27 cellular contexts compared by ENCODE assay signal in the genomic region with DNA sequence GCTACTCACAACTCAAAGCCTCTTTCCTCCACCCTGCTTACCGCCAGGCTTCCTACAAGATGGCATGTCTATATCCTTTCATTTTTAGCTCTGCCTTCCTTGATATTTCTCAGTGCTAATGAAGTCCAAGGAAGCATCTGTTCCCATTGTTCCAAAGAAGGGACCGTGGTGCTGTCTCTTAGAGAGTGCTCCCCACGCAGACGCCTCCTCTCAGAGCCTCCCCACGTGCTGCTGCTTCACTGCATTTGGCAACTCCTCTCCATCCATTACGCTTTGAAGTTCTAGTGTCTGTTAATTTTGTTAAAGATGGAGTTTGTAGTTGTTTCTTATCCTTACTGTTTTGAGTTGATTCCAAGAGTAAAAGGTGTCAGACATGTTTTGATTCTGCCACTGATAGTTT.
"Had no signal": no experiment of that assay in that cellular context is flagged by ENCODE, and none has a peak within 500 bp of the region (broad histone marks: within the 10 kb centered on the region; RNA-seq: fewer than 3 reads in every experiment).

No MANE protein-coding gene starts in this region.

- H3K9me3 Mint-ChIP-seq: naive thymus-derived CD4-positive, alpha-beta T cell; natural killer cell treated with Interleukin-12 subunit alpha and Interleukin-12 subunit beta and Interleukin-15 and Interleukin-18, amount 100 ng/mL, for 72 hours; neural crest cell; stimulated activated naive CD8-positive, alpha-beta T cell treated with anti-CD3 and anti-CD28 coated beads, Interleukin-15, amount 100 ng/mL, for 72 hours; type B pancreatic cell had no signal

- ATAC-seq: heart right ventricle; mucosa of descending colon; naive thymus-derived CD4-positive, alpha-beta T cell; natural killer cell treated with Interleukin-12 subunit alpha and Interleukin-12 subunit beta and Interleukin-15 and Interleukin-18, amount 100 ng/mL, for 72 hours; right cardiac atrium; sciatic nerve; stimulated activated naive CD8-positive, alpha-beta T cell treated with anti-CD3 and anti-CD28 coated beads, Interleukin-15, amount 100 ng/mL, for 72 hours had no signal

- H3K36me3 Mint-ChIP-seq: natural killer cell treated with Interleukin-12 subunit alpha and Interleukin-12 subunit beta and Interleukin-15 and Interleukin-18, amount 100 ng/mL, for 72 hours; type B pancreatic cell had no signal

- H3K4me3 ChIP-seq: heart right ventricle, hepatocyte, left ventricle myocardium inferior, lung, mucosa of descending colon, ovary, prostate gland, skin epidermis, tibial nerve, uterus had no signal

- DNase-seq: heart right ventricle; islet precursor cell; left ventricle myocardium inferior; midbrain; mucosa of descending colon; naive thymus-derived CD4-positive, alpha-beta T cell; nucleus accumbens; ovary; retina; right cardiac atrium; stimulated activated CD4-positive, alpha-beta T cell treated with anti-CD3 and anti-CD28 coated beads, Interleukin-12 subunit alpha, Interleukin-12 subunit beta, amount 100 ng/mL, for 4 hours; stimulated activated CD4-positive, alpha-beta T cell treated with anti-CD3 and anti-CD28 coated beads, Interleukin-15, amount 100 ng/mL, for 24 hours; stimulated activated CD4-positive, alpha-beta T cell treated with anti-CD3 and anti-CD28 coated beads, Interleukin-2, amount 100 ng/mL, for 24 hours; stimulated activated CD4-positive, alpha-beta T cell treated with anti-CD3 and anti-CD28 coated beads, Interleukin-4, amount 100 ng/mL, for 1 hour; stimulated activated naive CD4-positive, alpha-beta T cell treated with Interleukin-2 at 50 U/mL for 16 hours; stimulated activated naive CD8-positive, alpha-beta T cell treated with anti-CD3 and anti-CD28 coated beads, Interleukin-15, amount 100 ng/mL, for 72 hours; substantia nigra; uterus had no signal

- H3K27ac Mint-ChIP-seq: naive thymus-derived CD4-positive, alpha-beta T cell; type B pancreatic cell had no signal

- H3K4me1 Mint-ChIP-seq: naive thymus-derived CD4-positive, alpha-beta T cell; neural crest cell; stimulated activated naive CD8-positive, alpha-beta T cell treated with anti-CD3 and anti-CD28 coated beads, Interleukin-15, amount 100 ng/mL, for 72 hours had no signal

- H3K27me3 ChIP-seq: heart right ventricle, hepatocyte, ovary, tibial nerve, uterus had no signal

- H3K4me3 Mint-ChIP-seq: naive thymus-derived CD4-positive, alpha-beta T cell; natural killer cell treated with Interleukin-12 subunit alpha and Interleukin-12 subunit beta and Interleukin-15 and Interleukin-18, amount 100 ng/mL, for 72 hours; neural crest cell; stimulated activated naive CD8-positive, alpha-beta T cell treated with anti-CD3 and anti-CD28 coated beads, Interleukin-15, amount 100 ng/mL, for 72 hours; type B pancreatic cell had no signal

- H3K27me3 Mint-ChIP-seq: type B pancreatic cell had no signal

- H3K27ac ChIP-seq: heart right ventricle, hepatocyte, left ventricle myocardium inferior, ovary, prostate gland, skin epidermis, tibial nerve, uterus had no signal
